ENCODE assay signal across 8 cellular contexts in the genomic region with DNA sequence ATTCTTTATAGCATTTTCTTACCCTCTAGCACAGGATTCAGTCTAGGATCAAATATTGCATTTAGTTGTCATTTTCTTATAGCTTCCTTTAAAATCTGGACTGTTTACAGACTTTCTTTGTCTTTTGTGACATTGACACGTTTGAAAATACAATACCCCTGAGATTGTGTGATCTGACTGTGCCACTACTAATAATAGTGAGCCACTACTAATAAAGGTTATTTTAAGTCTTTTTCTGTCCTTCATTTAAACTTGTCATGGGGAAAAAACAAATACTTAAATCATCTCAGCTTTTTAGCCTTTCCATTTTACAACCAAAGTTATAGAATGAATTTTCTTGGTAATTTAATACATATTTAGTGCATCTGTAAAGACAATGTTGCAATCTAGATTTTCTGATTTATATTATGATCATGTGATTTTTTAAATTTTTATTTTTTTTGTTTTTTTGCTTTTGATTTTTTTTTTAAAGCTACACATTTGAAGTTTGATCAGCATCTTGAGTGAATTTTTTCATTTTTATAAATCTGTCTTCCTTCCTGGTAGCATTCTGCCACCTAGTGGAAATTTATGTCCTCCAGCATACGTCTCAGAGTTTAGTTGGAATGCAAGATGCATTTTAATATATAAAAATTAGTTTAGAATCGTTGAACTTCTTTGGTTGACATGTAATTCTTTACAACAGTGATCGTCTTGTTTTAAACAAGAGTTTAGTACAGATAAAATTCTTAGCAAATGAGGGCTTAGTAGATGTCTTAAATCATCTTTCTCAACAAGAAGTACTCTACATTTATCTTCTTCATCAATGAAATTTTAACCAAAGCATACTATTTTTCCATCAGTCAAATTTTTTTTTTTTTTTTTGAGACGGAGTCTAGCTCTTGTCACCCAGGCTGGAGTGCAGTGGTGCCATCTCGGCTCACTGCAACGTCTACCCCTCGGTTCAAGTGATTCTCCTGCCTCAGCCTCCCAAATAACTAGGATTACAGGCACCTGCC.
DNase-seq lines count a peak whose midpoint lies in the region; ATAC-seq and TF ChIP-seq lines count a peak whose summit lies in the region.

No MANE protein-coding gene starts in this region.

- H3K9ac ChIP-seq in OCI-LY1 (ENCODE audit: low read length), result no peak overlapping the region

- H3K4me3 ChIP-seq in OCI-LY1 (ENCODE audit: low read depth, low read length, poor library complexity, severe bottlenecking), result no peak overlapping the region
- no peak overlapping the region for H3K4me3 ChIP-seq in lung
- H3K4me3 ChIP-seq in aorta (ENCODE audit: low read length in 2 of 2), result no peak overlapping the region

- H3K9me3 ChIP-seq in OCI-LY1 (ENCODE audit: low read length) (no peaks in the 10 kb centered on the region), lung (ENCODE audit: control insufficient read depth in 2 of 2, insufficient read depth in 1 of 2, low read length in 1 of 2) (no peaks in the 10 kb centered on the region), aorta (ENCODE audit: control insufficient read depth, low read length) (no peaks in the 10 kb centered on the region)

- no peaks in the 10 kb centered on the region for H4K20me1 ChIP-seq in OCI-LY1 (ENCODE audit: insufficient read depth, low read length)

- peak; percentile 68 for DNase-seq in DMS53 treated with DMSO at 0.1 percent for 48 hours (lab: John Stamatoyannopoulos, UW; ENCODE audit: unreplicated experiment)
- DNase-seq in HT-29 (ENCODE audit: low spot score), result peak; percentile 78
- no peak for DNase-seq in chondrocyte (ENCODE audit: low spot score)
- no peak for DNase-seq in lung (ENCODE audit: low spot score)
- DNase-seq in aorta, result no peak

- peaks cover 5% of the 10 kb centered on the region for H3K36me3 Mint-ChIP-seq in chondrocyte (ENCODE audit: low read depth)

- peak overlapping the region; percentile 49 for H3K27ac Mint-ChIP-seq in chondrocyte (ENCODE audit: unreplicated experiment)

- H3K36me3 ChIP-seq in OCI-LY1 (ENCODE audit: insufficient read depth, low read length) (peaks cover 58% of the 10 kb centered on the region), lung (ENCODE audit: control insufficient read depth in 2 of 2, insufficient read depth in 2 of 2, low read length in 2 of 2) (peaks cover 2 to 4% of the 10 kb centered on the region in 2 donors), aorta (ENCODE audit: control insufficient read depth in 1 of 2, insufficient read depth in 2 of 2, low read length in 1 of 2) (no peaks in the 10 kb centered on the region)

- intact Hi-C loops in aorta (cut with DNase I), result loop anchor here (5.0 to 10.0 kb wide), 5 partner anchors 229 to 429 kb away; no protein-coding TSS in a partner anchor

- no peaks in the 10 kb centered on the region for H3K27me3 Mint-ChIP-seq in chondrocyte (ENCODE audit: low read depth)

- no peak overlapping the region for H2AFZ ChIP-seq in OCI-LY1 (ENCODE audit: low read length)

- peak overlapping the region; percentile 64 for H3K27ac ChIP-seq in OCI-LY1 (ENCODE audit: low read depth, low read length, poor library complexity, severe bottlenecking)
- H3K27ac ChIP-seq in lung (ENCODE audit: low read depth in 1 of 2, low read length in 1 of 2), result no peak overlapping the region
- H3K27ac ChIP-seq in aorta (ENCODE audit: low read depth in 1 of 2, low read length in 2 of 2), result no peak overlapping the region

- peak overlapping the region; percentile 10 for H3K4me2 ChIP-seq in OCI-LY1 (ENCODE audit: low read length)

- H3K79me2 ChIP-seq in OCI-LY1 (ENCODE audit: insufficient read depth, low read length), result peaks cover 65% of the 10 kb centered on the region

- H3K4me3 Mint-ChIP-seq in chondrocyte (ENCODE audit: unreplicated experiment), result no peak overlapping the region

- 0 out of 2 replicates have a peak, but pooled peaks cover 5% of the 10 kb centered on the region for H3F3A ChIP-seq in OCI-LY1 (ENCODE audit: insufficient read depth, low read length)

- peaks cover 25% of the 10 kb centered on the region for H3K4me1 ChIP-seq in OCI-LY1 (ENCODE audit: insufficient read depth, low read length, severe bottlenecking)
- no peaks in the 10 kb centered on the region for H3K4me1 ChIP-seq in lung (ENCODE audit: control insufficient read depth in 2 of 2, insufficient read depth in 2 of 2, low read length in 2 of 2)
- H3K4me1 ChIP-seq in aorta (ENCODE audit: control insufficient read depth in 1 of 2, insufficient read depth in 2 of 2, low read length in 2 of 2), result peaks cover 0 to 2% of the 10 kb centered on the region in 2 donors

- ATAC-seq in lung (ENCODE audit: insufficient read depth, low FRiP score) (no peak), aorta (ENCODE audit: low FRiP score) (no peak), GM21423 (IDR thresholded peaks at IDR 0.05; ENCODE audit: unreplicated experiment) (no peak), GM18517 (IDR thresholded peaks at IDR 0.05; ENCODE audit: unreplicated experiment) (no peak)

- H3K27me3 ChIP-seq in OCI-LY1 (ENCODE audit: insufficient read depth, low read length) (no peaks in the 10 kb centered on the region), lung (ENCODE audit: control insufficient read depth, insufficient read depth) (no peaks in the 10 kb centered on the region), aorta (ENCODE audit: control insufficient read depth in 1 of 2, insufficient read depth in 2 of 2, low read length in 1 of 2) (no peaks in the 10 kb centered on the region)

- no peaks in the 10 kb centered on the region for H3K9me2 ChIP-seq in OCI-LY1 (ENCODE audit: low read depth, low read length)

- no peaks in the 10 kb centered on the region for H3K9me3 Mint-ChIP-seq in chondrocyte (ENCODE audit: low read depth)

- peaks cover 6% of the 10 kb centered on the region for H3K4me1 Mint-ChIP-seq in chondrocyte (ENCODE audit: low read depth)

- 49 to 64% methylated on average over 7 to 8 of the region's 8 CpGs for WGBS in lung, 2 donors
- WGBS in aorta, 2 donors, result 37 to 41% methylated on average over 8 of the region's 8 CpGs

- TF ChIP-seq CTCF in OCI-LY1 (IDR thresholded peaks at IDR 0.05; ENCODE audit: low read length), result peak; percentile 66
- TF ChIP-seq CTCF in chondrocyte (IDR thresholded peaks at IDR 0.05), result peak; percentile 97
- peak; percentile 80 for TF ChIP-seq CTCF in lung (IDR thresholded peaks at IDR 0.05; ENCODE audit: control extremely low read depth, extremely low read depth)

Comparison
In these comparisons a context has a peak if more than half of its experiments do, and no peak if none do; other contexts are left out.
1. DNase-seq: peak in DMS53 treated with DMSO at 0.1 percent for 48 hours (single experiment) and HT-29 (single experiment); none in chondrocyte (single experiment), lung (single experiment) and aorta (0 of 2).
2. Peak in every context shown above with its lines, with median percentiles within 50 percentile points of each other: CTCF ChIP-seq.